In the genomic region with DNA sequence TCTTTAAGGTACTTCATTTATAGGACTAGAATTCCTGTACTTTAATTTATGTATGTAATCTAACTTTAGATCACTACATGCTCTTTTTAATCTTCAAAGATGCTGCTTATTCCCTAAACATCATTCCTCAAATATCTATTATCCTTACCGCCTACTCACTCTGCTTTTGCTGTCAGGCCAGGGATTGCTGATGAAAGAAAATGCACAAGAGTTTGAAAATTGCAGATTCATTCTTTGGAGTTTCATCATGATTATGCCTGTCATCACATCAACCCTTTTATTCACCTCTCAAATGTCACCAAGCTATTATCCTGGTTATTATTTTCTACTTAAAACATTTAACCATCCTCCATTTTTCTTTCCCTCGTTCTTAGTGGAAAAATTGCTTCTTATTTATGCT, we compare ENCODE assay signal across 23 cellular contexts.
"Had no signal": no experiment of that assay in that cellular context is flagged by ENCODE, and none has a peak within 500 bp of the region (broad histone marks: within the 10 kb centered on the region; RNA-seq: fewer than 3 reads in every experiment).

No MANE protein-coding gene starts in this region.

- DNase-seq: activated CD4-positive, alpha-beta T cell treated with anti-CD3 and anti-CD28 coated beads for 36 hours; activated CD4-positive, alpha-beta T cell treated with anti-CD3 and anti-CD28 coated beads, Interleukin-2, amount 50 U/mL, for 4 hours; activated CD8-positive, alpha-beta memory T cell treated with anti-CD3 and anti-CD28 coated beads for 24 hours; activated CD8-positive, alpha-beta memory T cell treated with anti-CD3 and anti-CD28 coated beads, Interleukin-2, amount 50 U/mL, for 4 hours; activated T-cell treated with anti-CD3 and anti-CD28 coated beads, Interleukin-2, amount 50 U/mL, for 24 hours; adrenal gland; cerebellar nuclear complex; dermis blood vessel endothelial cell; effector memory CD4-positive, alpha-beta T cell; heart left ventricle; left colon; nephron progenitor cell; posterior cingulate gyrus; sigmoid colon; spleen; stimulated activated CD4-positive, alpha-beta T cell treated with anti-CD3 and anti-CD28 coated beads, Interleukin-4, amount 100 ng/mL, for 1 hour; stimulated activated naive CD4-positive, alpha-beta T cell; T1000; upper lobe of right lung had no signal

- H3K27me3 ChIP-seq: adrenal gland, heart left ventricle, sigmoid colon, spleen, upper lobe of right lung had no signal

- ATAC-seq: activated CD4-positive, alpha-beta T cell treated with anti-CD3 and anti-CD28 coated beads for 36 hours; activated naive CD4-positive, alpha-beta T cell treated with anti-CD3 and anti-CD28 coated beads, Interleukin-2, amount 50 U/mL, for 72 hours; activated T-helper 17 cell treated with anti-CD3 and anti-CD28 coated beads, Interleukin-2, amount 50 U/mL, for 72 hours; esophagus mucosa; heart left ventricle; left colon; upper lobe of right lung; WTC11 had no signal

- H3K4me3 ChIP-seq: adrenal gland, heart left ventricle, sigmoid colon, spleen, upper lobe of right lung had no signal

- H3K36me3 ChIP-seq: adrenal gland, heart left ventricle, sigmoid colon, spleen, upper lobe of right lung had no signal

- H3K27ac ChIP-seq: adrenal gland, heart left ventricle, sigmoid colon, spleen, upper lobe of right lung had no signal

- H3K9me3 ChIP-seq: adrenal gland, heart left ventricle, sigmoid colon, upper lobe of right lung had no signal

- H3K4me1 ChIP-seq: adrenal gland, heart left ventricle, sigmoid colon, spleen, upper lobe of right lung had no signal
